In the genomic region with DNA sequence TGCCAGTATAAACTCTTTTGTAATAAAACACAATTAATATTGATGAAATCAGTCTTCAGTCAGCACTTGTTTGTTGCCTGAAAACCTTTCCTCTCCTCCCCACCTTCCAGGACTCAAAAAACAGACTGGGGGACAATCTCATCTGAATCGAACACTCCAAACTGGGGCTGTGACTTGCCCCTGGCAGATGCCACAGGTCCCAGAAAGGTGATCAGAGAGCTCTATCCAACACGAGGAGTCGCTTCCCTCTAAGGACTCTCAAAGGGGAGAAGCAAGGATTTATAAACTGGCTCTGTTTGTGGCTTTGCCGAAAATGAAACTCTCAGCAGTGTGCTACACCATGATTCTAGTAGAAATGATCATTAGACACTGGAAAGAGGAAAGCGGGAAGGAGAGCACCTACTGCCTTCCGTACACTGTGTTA, we compare ENCODE assay signal across 15 cellular contexts.
DNase-seq lines count a peak whose midpoint lies in the region; ATAC-seq and TF ChIP-seq lines count a peak whose summit lies in the region.
"Had no signal": no experiment of that assay in that cellular context is flagged by ENCODE, and none has a peak within 500 bp of the region (broad histone marks: within the 10 kb centered on the region; RNA-seq: fewer than 3 reads in every experiment).

No MANE protein-coding gene starts in this region.

- no peaks in the 10 kb centered on the region for H3K9me2 ChIP-seq in OCI-LY1 (ENCODE audit: low read depth, low read length)

- DNase-seq in Caco-2 (no peak), cerebellar cortex (ENCODE audit: low spot score) (peak; percentile 57), uterus (no peak), MG63 (no peak)
- DNase-seq: activated effector memory CD4-positive, alpha-beta T cell treated with Interleukin-2 at 50 U/mL for 16 hours; BE2C; DMS79 treated with DMSO at 0.1 percent for 48 hours; effector CD4-positive, alpha-beta T cell; NCI-H2171 had no signal

- H3K27ac ChIP-seq in OCI-LY1 (ENCODE audit: low read depth, low read length, poor library complexity, severe bottlenecking) (no peak overlapping the region), uterus (peak overlapping the region in 1 of 2 donors; percentile 52)
- H3K27ac ChIP-seq: gastroesophageal sphincter had no signal

- H3K27me3 Mint-ChIP-seq in Caco-2 (ENCODE audit: insufficient read depth, unreplicated experiment): no peaks in the 10 kb centered on the region
- peaks cover 4% of the 10 kb centered on the region for H3K27me3 Mint-ChIP-seq in nephron (ENCODE audit: low read depth)

- no peaks in the 10 kb centered on the region for H3K79me2 ChIP-seq in OCI-LY1 (ENCODE audit: insufficient read depth, low read length)

- no TSS peak for BruUV-seq in Caco-2 (replicated peaks; lab: Mats Ljungman, UMichigan)

- H3K27ac Mint-ChIP-seq in Caco-2 (ENCODE audit: unreplicated experiment) (peak overlapping the region; percentile 90), nephron (peak overlapping the region; percentile 15 to 83 (median 40))
- H3K27ac Mint-ChIP-seq: memory B cell had no signal

- H3K36me3 ChIP-seq in Caco-2 (ENCODE audit: control insufficient read depth, insufficient read depth, low read length): no peaks in the 10 kb centered on the region
- no peaks in the 10 kb centered on the region for H3K36me3 ChIP-seq in OCI-LY1 (ENCODE audit: insufficient read depth, low read length)
- no peaks in the 10 kb centered on the region for H3K36me3 ChIP-seq in uterus
- no peaks in the 10 kb centered on the region for H3K36me3 ChIP-seq in MG63
- H3K36me3 ChIP-seq: BE2C, gastroesophageal sphincter had no signal

- no peak for TF ChIP-seq POLR2A in uterus (IDR thresholded peaks at IDR 0.05)

- H2AFZ ChIP-seq in OCI-LY1 (ENCODE audit: low read length): no peak overlapping the region

- intact Hi-C loops in Caco-2 (cut with micrococcal nuclease; ENCODE audit: unreplicated experiment): loop anchor here (2.0 kb wide), 1 partner anchor 16 kb away; no protein-coding TSS in a partner anchor
- intact Hi-C loops in uterus (cut with DNase I; ENCODE audit: low total_unique reads): no loop called here

- peaks cover 46% of the 10 kb centered on the region for H3K4me1 Mint-ChIP-seq in Caco-2 (ENCODE audit: low read depth, unreplicated experiment)
- peaks cover 25% of the 10 kb centered on the region for H3K4me1 Mint-ChIP-seq in nephron
- H3K4me1 Mint-ChIP-seq: memory B cell had no signal

- TF ChIP-seq CTCF in Caco-2 (IDR thresholded peaks at IDR 0.05; ENCODE audit: insufficient read depth in 1 of 2, low read depth in 1 of 2, low read length in 1 of 2, severe bottlenecking in 1 of 2, unreplicated experiment in 1 of 2) (no peak), OCI-LY1 (IDR thresholded peaks at IDR 0.05; ENCODE audit: low read length) (no peak), nephron (IDR thresholded peaks at IDR 0.05; ENCODE audit: unreplicated experiment in 3 of 3) (no peak), uterus (IDR thresholded peaks at IDR 0.05) (no peak)

- H3K4me1 ChIP-seq in Caco-2 (peaks cover 68% of the 10 kb centered on the region), OCI-LY1 (ENCODE audit: insufficient read depth, low read length, severe bottlenecking) (peaks cover 19% of the 10 kb centered on the region), uterus (no peaks in the 10 kb centered on the region)
- H3K4me1 ChIP-seq: BE2C had no signal

- no peaks in the 10 kb centered on the region; the same call in 1 of the 2 replicates for H3K27me3 ChIP-seq in Caco-2 (replicated peaks; ENCODE audit: control insufficient read depth, insufficient read depth, low read length)
- H3K27me3 ChIP-seq in OCI-LY1 (ENCODE audit: insufficient read depth, low read length): no peaks in the 10 kb centered on the region
- H3K27me3 ChIP-seq in uterus: no peaks in the 10 kb centered on the region
- no peaks in the 10 kb centered on the region for H3K27me3 ChIP-seq in MG63
- H3K27me3 ChIP-seq: BE2C, gastroesophageal sphincter had no signal

- POLR2A ChIA-PET in Caco-2 (lab: Charles Lee): interaction anchor here (0.8 to 1.7 kb wide), 4 partner anchors 16 to 201 kb away, joined by 3 to 7 read pairs (median 5); no protein-coding TSS in a partner anchor

- no peak overlapping the region for H3K4me3 ChIP-seq in Caco-2 (ENCODE audit: low read depth, low read length)
- H3K4me3 ChIP-seq in OCI-LY1 (ENCODE audit: low read depth, low read length, poor library complexity, severe bottlenecking): peak overlapping the region; percentile 21
- no peak overlapping the region for H3K4me3 ChIP-seq in uterus
- H3K4me3 ChIP-seq in MG63: no peak overlapping the region
- H3K4me3 ChIP-seq: gastroesophageal sphincter had no signal

- H3K4me3 Mint-ChIP-seq in Caco-2 (ENCODE audit: unreplicated experiment) (peak overlapping the region; percentile 5), nephron (peak overlapping the region in 2 of 3 experiments; percentile 17 to 37)
- H3K4me3 Mint-ChIP-seq: memory B cell had no signal

- no peaks in the 10 kb centered on the region for H4K20me1 ChIP-seq in OCI-LY1 (ENCODE audit: insufficient read depth, low read length)

- CTCF ChIA-PET in Caco-2 (lab: Charles Lee): interaction anchor here (1.4 kb wide), 1 partner anchor 17 kb away, joined by 6 read pairs; no protein-coding TSS in a partner anchor

- peak overlapping the region; percentile 56 for H3K4me2 ChIP-seq in OCI-LY1 (ENCODE audit: low read length)

- H3K9ac ChIP-seq in OCI-LY1 (ENCODE audit: low read length): peak overlapping the region; percentile 40; the same call in 1 of the 2 replicates

- no peaks in the 10 kb centered on the region for H3F3A ChIP-seq in OCI-LY1 (ENCODE audit: insufficient read depth, low read length)

- no peaks in the 10 kb centered on the region for H3K9me3 Mint-ChIP-seq in Caco-2 (ENCODE audit: unreplicated experiment)
- H3K9me3 Mint-ChIP-seq in nephron: peaks cover 2% of the 10 kb centered on the region
- H3K9me3 Mint-ChIP-seq: memory B cell had no signal

- ATAC-seq in HG03565 (IDR thresholded peaks at IDR 0.05; ENCODE audit: unreplicated experiment) (no peak), GM18873 (IDR thresholded peaks at IDR 0.05; ENCODE audit: low FRiP score, unreplicated experiment) (no peak)

- H3K9me3 ChIP-seq in Caco-2: no peaks in the 10 kb centered on the region
- no peaks in the 10 kb centered on the region for H3K9me3 ChIP-seq in OCI-LY1 (ENCODE audit: low read length)
- H3K9me3 ChIP-seq in uterus: no peaks in the 10 kb centered on the region
- H3K9me3 ChIP-seq in MG63: no peaks in the 10 kb centered on the region
- H3K9me3 ChIP-seq: BE2C, gastroesophageal sphincter had no signal

- H3K36me3 Mint-ChIP-seq in Caco-2 (ENCODE audit: insufficient read depth, unreplicated experiment): peaks cover 23% of the 10 kb centered on the region
- no peaks in the 10 kb centered on the region for H3K36me3 Mint-ChIP-seq in nephron (ENCODE audit: low read depth)
- H3K36me3 Mint-ChIP-seq: memory B cell had no signal
